ENCODE assay signal across 18 cellular contexts in the genomic region with DNA sequence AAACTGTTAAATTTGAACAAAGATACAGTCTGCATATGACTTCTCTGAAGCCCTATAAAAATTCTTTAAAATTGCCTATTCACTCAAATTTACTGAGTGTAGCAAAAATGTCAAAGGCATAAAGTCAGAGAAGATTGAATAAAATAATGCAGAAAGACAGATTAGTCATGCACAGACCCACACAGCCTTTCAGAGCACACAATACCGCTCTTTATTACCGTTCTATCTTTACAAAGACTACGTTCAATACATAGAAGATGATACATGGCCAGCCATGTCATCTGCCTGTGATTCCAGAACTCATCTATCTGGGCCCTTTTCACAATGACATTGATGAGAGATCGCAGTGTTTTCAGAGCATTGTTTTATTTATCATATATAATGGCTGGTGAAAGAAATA.
DNase-seq lines count a peak whose midpoint lies in the region; ATAC-seq and TF ChIP-seq lines count a peak whose summit lies in the region.
"Had no signal": no experiment of that assay in that cellular context is flagged by ENCODE, and none has a peak within 500 bp of the region (broad histone marks: within the 10 kb centered on the region; RNA-seq: fewer than 3 reads in every experiment).

No MANE protein-coding gene starts in this region.

- no peak for ATAC-seq in Panc1
- ATAC-seq in HG03520 (IDR thresholded peaks at IDR 0.05; ENCODE audit: unreplicated experiment): no peak
- ATAC-seq: A549; CD8-positive, alpha-beta T cell; PC-3 had no signal

- TSS peak; percentile 16 for BruUV-seq in Panc1 (replicated peaks; lab: Mats Ljungman, UMichigan)

- DNase-seq in Panc1 (ENCODE audit: low read depth, low spot score) (no peak), dorsolateral prefrontal cortex (no peak), putamen (ENCODE audit: low spot score) (peak; percentile 84), prostate gland (ENCODE audit: low spot score) (no peak), NCI-H69 (lab: John Stamatoyannopoulos, UW) (no peak)
- no peak for DNase-seq in activated CD4-positive, alpha-beta T cell treated with anti-CD3 and anti-CD28 coated beads, Interleukin-2, amount 50 U/mL, for 1 hour
- DNase-seq: CD8-positive, alpha-beta T cell; DMS79; HFFc6; NCI-H1417 treated with DMSO at 0.1 percent for 48 hours; NCI-H345; NCI-H524 treated with DMSO at 0.1 percent for 48 hours; PC-3 had no signal

- H3K27me3 ChIP-seq in Panc1 (ENCODE audit: control insufficient read depth, insufficient read depth, low read length): no peaks in the 10 kb centered on the region
- no peaks in the 10 kb centered on the region for H3K27me3 ChIP-seq in dorsolateral prefrontal cortex
- H3K27me3 ChIP-seq in layer of hippocampus (ENCODE audit: control insufficient read depth, insufficient read depth, low read length): no peaks in the 10 kb centered on the region
- H3K27me3 ChIP-seq in prostate gland (replicated peaks; ENCODE audit: insufficient read depth): no peaks in the 10 kb centered on the region
- H3K27me3 ChIP-seq: BLaER1 had no signal

- H3K9me3 ChIP-seq in Panc1 (ENCODE audit: control insufficient read depth, insufficient read depth, low read depth, low read length) (no peaks in the 10 kb centered on the region), prostate gland (no peaks in the 10 kb centered on the region)
- H3K9me3 ChIP-seq: A549, BLaER1 had no signal

- CTCF ChIA-PET in Panc1 (lab: Charles Lee): no interaction called here

- POLR2A ChIA-PET in Panc1 (lab: Charles Lee): no interaction called here

- H3K4me1 ChIP-seq in Panc1 (ENCODE audit: control insufficient read depth, insufficient read depth, low read length) (no peaks in the 10 kb centered on the region), prostate gland (replicated peaks) (no peaks in the 10 kb centered on the region)
- H3K4me1 ChIP-seq: A549 had no signal

- 39% methylated on average over 4 of the region's 4 CpGs for WGBS in prostate gland

- TF ChIP-seq POLR2A in prostate gland (IDR thresholded peaks at IDR 0.05): no peak

- H3K27ac ChIP-seq in Panc1 (ENCODE audit: low read length) (no peak overlapping the region), dorsolateral prefrontal cortex (peak overlapping the region; percentile 15 to 99 (median 94)), layer of hippocampus (ENCODE audit: low read depth, low read length) (peak overlapping the region; percentile 90), prostate gland (no peak overlapping the region)
- H3K27ac ChIP-seq: A549, BLaER1, KMS-11 had no signal

- H3K4me3 ChIP-seq in Panc1 (ENCODE audit: low read depth in 2 of 2, low read length in 2 of 2): no peak overlapping the region
- H3K4me3 ChIP-seq in dorsolateral prefrontal cortex: peak overlapping the region in 6 of 59 donors; percentile 1 to 21 (median 12)
- no peak overlapping the region for H3K4me3 ChIP-seq in prostate gland
- H3K4me3 ChIP-seq: A549, BLaER1 had no signal

- in situ Hi-C loops in Panc1 (cut with HindIII; ENCODE audit: low pct_unique_long_range_greater_than_20kb, low sequenced_read_pairs): no loop called here

- TF ChIP-seq CTCF in Panc1 (IDR thresholded peaks at IDR 0.05) (no peak), dorsolateral prefrontal cortex (IDR thresholded peaks at IDR 0.05 in 54 of 56, conservative IDR thresholded peaks at IDR 0.05 in 2 of 56; ENCODE audit: low read depth in 1 of 56, partially characterized antibody in 56 of 56) (peak in 4 of 56 donors; percentile 11 to 28 (median 21)), prostate gland (IDR thresholded peaks at IDR 0.05) (no peak)

- H3K36me3 ChIP-seq in Panc1 (ENCODE audit: control insufficient read depth, insufficient read depth, low read length): no peaks in the 10 kb centered on the region
- H3K36me3 ChIP-seq in prostate gland: no peaks in the 10 kb centered on the region
- H3K36me3 ChIP-seq: BLaER1 had no signal

- intact Hi-C loops in Panc1 (cut with micrococcal nuclease; ENCODE audit: unreplicated experiment) (no loop called here), dorsolateral prefrontal cortex (cut with DNase I) (loop anchor here (5.0 to 10.0 kb wide), 4 partner anchors 104 to 603 kb away; a partner anchor contains a TSS), prostate gland (cut with DNase I) (no loop called here)

Comparison
In these comparisons a context has a peak if more than half of its experiments do, and no peak if none do; other contexts are left out.
1. H3K27ac ChIP-seq: peak in dorsolateral prefrontal cortex (59 of 59) and layer of hippocampus (single experiment); none in Panc1 (single experiment) and prostate gland (0 of 2).
2. intact Hi-C loops: an anchor here in dorsolateral prefrontal cortex (5.0 to 10.0 kb wide); none called in Panc1 and prostate gland.